Comparison of ENCODE assay signal across 9 cellular contexts in genomic region chr17:49779730-49780220, GRCh38. TPM values are rescaled to one million over a fixed set of nuclear protein-coding genes. Genes with fewer than 3 reads are reported as not detected.
DNase-seq lines count a peak whose midpoint lies in the region; ATAC-seq and TF ChIP-seq lines count a peak whose summit lies in the region.
"Had no signal": no experiment of that assay in that cellular context is flagged by ENCODE, and none has a peak within 500 bp of the region (broad histone marks: within the 10 kb centered on the region; RNA-seq: fewer than 3 reads in every experiment).

No MANE protein-coding gene starts in this region.

- H3K27ac ChIP-seq in HL-60 (replicated peaks) (no peak overlapping the region), endodermal cell (ENCODE audit: low read depth, low read length) (no peak overlapping the region)

- H3K27ac Mint-ChIP-seq in endodermal cell = no peak overlapping the region
- H3K27ac Mint-ChIP-seq in nephron = peak overlapping the region in 2 of 3 experiments; percentile 5 to 67

- no peaks in the 10 kb centered on the region for H3K4me1 ChIP-seq in endodermal cell (ENCODE audit: control insufficient read depth, insufficient read depth, low read length)

- H3K27me3 ChIP-seq in HL-60 (ENCODE audit: insufficient read depth, poor library complexity, severe bottlenecking) = no peaks in the 10 kb centered on the region
- H3K27me3 ChIP-seq in endodermal cell (ENCODE audit: control insufficient read depth, insufficient read depth, low read length, poor library complexity, severe bottlenecking) = peaks cover 10% of the 10 kb centered on the region

- peak; percentile 3 for DNase-seq in DMS79 treated with DMSO at 0.1 percent for 48 hours (lab: John Stamatoyannopoulos, UW)
- no peak for DNase-seq in DMS79 (lab: John Stamatoyannopoulos, UW)
- peak in 1 of 2 experiments; percentile 62 for DNase-seq in HL-60 (ENCODE audit: low read depth in 1 of 2, low spot score in 1 of 2)
- peak; percentile 75 for DNase-seq in RPMI7951 (ENCODE audit: low read depth)
- no peak for DNase-seq in endodermal cell

- no peak overlapping the region for H3K9ac ChIP-seq in endodermal cell (ENCODE audit: extremely low read depth, low read length, poor library complexity, severe bottlenecking)

- no peaks in the 10 kb centered on the region for H3K36me3 Mint-ChIP-seq in endodermal cell (ENCODE audit: low read depth)
- no peaks in the 10 kb centered on the region for H3K36me3 Mint-ChIP-seq in nephron (ENCODE audit: low read depth)
- H3K36me3 Mint-ChIP-seq: CD8-positive, alpha-beta memory T cell had no signal

- TF ChIP-seq CTCF in HL-60 (IDR thresholded peaks at IDR 0.05; ENCODE audit: insufficient read depth, low read length) = peak; percentile 72
- peak; percentile 67 for TF ChIP-seq CTCF in endodermal cell (conservative IDR thresholded peaks at IDR 0.05)
- TF ChIP-seq CTCF in nephron (IDR thresholded peaks at IDR 0.05; ENCODE audit: unreplicated experiment in 3 of 3) = peak; percentile 48 to 57 (median 57)

- H3K27me3 Mint-ChIP-seq in endodermal cell (ENCODE audit: insufficient read depth) (peaks cover 6% of the 10 kb centered on the region), nephron (ENCODE audit: low read depth) (peaks cover 14% of the 10 kb centered on the region)

- H3K4me1 Mint-ChIP-seq in endodermal cell (no peaks in the 10 kb centered on the region), nephron (peaks cover 34% of the 10 kb centered on the region)

- no peaks in the 10 kb centered on the region for H3K36me3 ChIP-seq in endodermal cell (ENCODE audit: control insufficient read depth, insufficient read depth, low read length)

- H3K4me3 Mint-ChIP-seq in endodermal cell = no peak overlapping the region
- H3K4me3 Mint-ChIP-seq in nephron = no peak overlapping the region
- H3K4me3 Mint-ChIP-seq: CD8-positive, alpha-beta memory T cell had no signal

- H3K9me3 Mint-ChIP-seq in endodermal cell = no peaks in the 10 kb centered on the region
- no peaks in the 10 kb centered on the region for H3K9me3 Mint-ChIP-seq in nephron
- H3K9me3 Mint-ChIP-seq: CD8-positive, alpha-beta memory T cell had no signal

- H3K4me3 ChIP-seq in HL-60 (replicated peaks; ENCODE audit: insufficient read depth, low read length) (no peak overlapping the region), endodermal cell (ENCODE audit: low read length) (no peak overlapping the region)

- H3K9me3 ChIP-seq in endodermal cell (ENCODE audit: control insufficient read depth, low read length) = no peaks in the 10 kb centered on the region

- ATAC-seq in GM19452 (IDR thresholded peaks at IDR 0.05; ENCODE audit: unreplicated experiment) = no peak
- no peak for ATAC-seq in HG03460 (IDR thresholded peaks at IDR 0.05; ENCODE audit: unreplicated experiment)

- 50 to 69% methylated on average over 1 to 2 of the region's 2 CpGs for WGBS in endodermal cell (ENCODE audit: insufficient coverage in 1 of 2, insufficient read length in 1 of 2), 2 experiments

RNA-seq across cellular contexts. Expression of gene KAT7, which starts 8.7 kb away (rescaled TPM):
- total RNA-seq in RPMI7951 (2014; rRNA removed; shearing (Covaris generic)) = 32.6 and 38.1 TPM in 2 replicates
- total RNA-seq in endodermal cell = 10 to 100 TPM; 77.8 to 80.5 TPM
- 67.6 TPM for polyA plus RNA-seq in endodermal cell (2013, experiment 1 of 2)
- 54.9 TPM for polyA plus RNA-seq in endodermal cell (2013, experiment 2 of 2)

RNA-seq across cellular contexts. Expression of gene FAM117A, which starts 15.8 kb away (rescaled TPM):
- total RNA-seq in RPMI7951 (2014; rRNA removed; shearing (Covaris generic)) = 3.5 and 5.3 TPM in 2 replicates
- 10 to 100 TPM; 15.4 to 16.8 TPM for total RNA-seq in endodermal cell
- 23.3 TPM for polyA plus RNA-seq in endodermal cell (2013, experiment 1 of 2)
- polyA plus RNA-seq in endodermal cell (2013, experiment 2 of 2) = 20.1 TPM

Comparison
In these comparisons a context has a peak if more than half of its experiments do, and no peak if none do; other contexts are left out.
1. DNase-seq: peak in DMS79 treated with DMSO at 0.1 percent for 48 hours (single experiment) and RPMI7951 (single experiment); none in DMS79 (single experiment) and endodermal cell (single experiment).
2. Peak in every context shown above with its lines, with median percentiles within 50 percentile points of each other: CTCF ChIP-seq.